In genomic region chr22:42895087-42895486, GRCh38 we compare ENCODE assay signal across 9 cellular contexts. TPM values are rescaled to one million over a fixed set of nuclear protein-coding genes. Genes with fewer than 3 reads are reported as not detected.
DNase-seq lines count a peak whose midpoint lies in the region; ATAC-seq lines count a peak whose summit lies in the region.
"Had no signal": no experiment of that assay in that cellular context is flagged by ENCODE, and none has a peak within 500 bp of the region (broad histone marks: within the 10 kb centered on the region; RNA-seq: fewer than 3 reads in every experiment).

No MANE protein-coding gene starts in this region.

- H3K4me3 Mint-ChIP-seq in activated naive CD4-positive, alpha-beta T cell treated with anti-CD3 and anti-CD28 coated beads for 36 hours = peak overlapping the region; percentile 35

- ATAC-seq in stimulated activated naive CD8-positive, alpha-beta T cell treated with anti-CD3 and anti-CD28 coated beads, Interleukin-15, Interleukin-2, amounts not matched to agents 100 U/mL and 50 U/mL, for 24 hours = peak; percentile 42

- H3K36me3 ChIP-seq in effector memory CD4-positive, alpha-beta T cell (ENCODE audit: control insufficient read depth, insufficient read depth, low read length) = peaks cover 10% of the 10 kb centered on the region

- no peaks in the 10 kb centered on the region for H3K27me3 Mint-ChIP-seq in activated naive CD4-positive, alpha-beta T cell treated with anti-CD3 and anti-CD28 coated beads for 36 hours (ENCODE audit: low read depth)

- no peaks in the 10 kb centered on the region for H3K36me3 Mint-ChIP-seq in activated naive CD4-positive, alpha-beta T cell treated with anti-CD3 and anti-CD28 coated beads for 36 hours (ENCODE audit: low read depth)

- CTCF ChIA-PET in activated naive CD4-positive, alpha-beta T cell treated with anti-CD3 and anti-CD28 coated beads for 36 hours (lab: Charles Lee) = interaction anchor here (1.1 to 2.6 kb wide), 5 partner anchors 9 to 161 kb away, joined by 3 to 13 read pairs (median 5); no protein-coding TSS in a partner anchor

- H3K27ac ChIP-seq in effector memory CD4-positive, alpha-beta T cell (ENCODE audit: insufficient read depth, low read length, poor library complexity, severe bottlenecking) = no peak overlapping the region

- peaks cover 38% of the 10 kb centered on the region for H3K4me1 Mint-ChIP-seq in activated naive CD4-positive, alpha-beta T cell treated with anti-CD3 and anti-CD28 coated beads for 36 hours (ENCODE audit: low read depth)

- H3K27me3 ChIP-seq in effector memory CD4-positive, alpha-beta T cell (replicated peaks; ENCODE audit: control insufficient read depth, insufficient read depth, low read length, poor library complexity, severe bottlenecking) = no peaks in the 10 kb centered on the region

- peak overlapping the region; percentile 74 for H3K27ac Mint-ChIP-seq in activated naive CD4-positive, alpha-beta T cell treated with anti-CD3 and anti-CD28 coated beads for 36 hours

- H3K9me3 ChIP-seq in effector memory CD4-positive, alpha-beta T cell (ENCODE audit: control insufficient read depth, low read length) = no peaks in the 10 kb centered on the region

- peak; percentile 57 for DNase-seq in activated naive CD4-positive, alpha-beta T cell treated with anti-CD3 and anti-CD28 coated beads for 36 hours
- no peak for DNase-seq in activated naive CD4-positive, alpha-beta T cell treated with Interleukin-2 at 50 U/mL for 16 hours
- peak; percentile 95 for DNase-seq in NOMO-1 treated with DMSO at 0.1 percent for 48 hours (lab: John Stamatoyannopoulos, UW; ENCODE audit: unreplicated experiment)
- peak; percentile 49 for DNase-seq in cerebellar cortex (ENCODE audit: low spot score)
- DNase-seq in stimulated activated naive CD8-positive, alpha-beta T cell treated with anti-CD3 and anti-CD28 coated beads, Interleukin-15, Interleukin-2, amounts not matched to agents 100 U/mL and 50 U/mL, for 24 hours = no peak
- no peak for DNase-seq in NCI-H345 (lab: John Stamatoyannopoulos, UW)
- no peak for DNase-seq in effector memory CD4-positive, alpha-beta T cell
- no peak for DNase-seq in EL
- DNase-seq: NCI-H2081 had no signal

- no peak overlapping the region for H3K4me3 ChIP-seq in effector memory CD4-positive, alpha-beta T cell (ENCODE audit: insufficient read depth, low read depth, low read length, poor library complexity, severe bottlenecking)

- peaks cover 3% of the 10 kb centered on the region for H3K4me1 ChIP-seq in effector memory CD4-positive, alpha-beta T cell (ENCODE audit: control insufficient read depth, insufficient read depth, low read length, poor library complexity, severe bottlenecking)

- no peaks in the 10 kb centered on the region for H3K9me3 Mint-ChIP-seq in activated naive CD4-positive, alpha-beta T cell treated with anti-CD3 and anti-CD28 coated beads for 36 hours

- intact Hi-C loops in activated naive CD4-positive, alpha-beta T cell treated with anti-CD3 and anti-CD28 coated beads for 36 hours (cut with micrococcal nuclease) = loop anchor here (1.0 to 10.0 kb wide), 4 partner anchors 32 to 190 kb away; partner anchors contain the start of gene TTLL1

RNA-seq across cellular contexts. Expression of gene ARFGAP3, which starts 38.0 kb away (rescaled TPM):
- 10 to 100 TPM; 25.6 to 28.6 TPM for total RNA-seq in activated naive CD4-positive, alpha-beta T cell treated with anti-CD3 and anti-CD28 coated beads for 36 hours

Comparison
In these comparisons a context has a peak if more than half of its experiments do, and no peak if none do; other contexts are left out.
1. DNase-seq: peak in activated naive CD4-positive, alpha-beta T cell treated with anti-CD3 and anti-CD28 coated beads for 36 hours (single experiment), NOMO-1 treated with DMSO at 0.1 percent for 48 hours (single experiment) and cerebellar cortex (single experiment); none in activated naive CD4-positive, alpha-beta T cell treated with Interleukin-2 at 50 U/mL for 16 hours (single experiment), stimulated activated naive CD8-positive, alpha-beta T cell treated with anti-CD3 and anti-CD28 coated beads, Interleukin-15, Interleukin-2, amounts not matched to agents 100 U/mL and 50 U/mL, for 24 hours (single experiment), NCI-H345 (single experiment), effector memory CD4-positive, alpha-beta T cell (0 of 3) and EL (single experiment).